ENCODE assay signal across 18 cellular contexts in the genomic region with DNA sequence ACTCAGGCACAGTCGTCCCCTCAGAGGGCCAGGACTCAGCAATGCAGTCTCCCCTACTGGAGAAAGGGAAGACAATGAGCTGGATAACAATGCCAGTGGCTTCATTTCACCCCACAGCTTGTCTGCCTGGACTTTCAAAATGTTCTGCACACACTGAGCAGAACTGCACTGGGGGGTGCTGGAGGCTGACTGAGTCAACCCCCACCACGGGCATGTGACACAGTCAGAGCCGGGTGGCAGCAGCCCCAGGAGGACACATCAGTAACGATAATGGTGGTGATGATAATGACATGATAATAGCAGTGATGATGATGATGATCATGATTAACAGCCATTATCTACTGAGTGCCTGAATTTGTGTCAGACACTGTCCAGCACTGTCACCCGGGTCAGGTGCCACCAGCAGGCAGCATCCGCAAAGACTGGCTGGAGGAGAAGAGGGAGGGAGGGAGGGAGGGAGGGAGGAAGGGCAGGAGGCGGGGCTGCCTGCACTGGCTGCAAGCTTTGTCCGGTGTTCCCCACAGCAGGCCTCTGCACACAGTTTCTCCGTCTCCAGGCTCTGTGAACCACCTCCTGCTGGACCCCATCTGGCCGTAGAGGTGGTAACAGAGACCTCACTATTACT.
DNase-seq lines count a peak whose midpoint lies in the region; ATAC-seq and TF ChIP-seq lines count a peak whose summit lies in the region.
"Had no signal": no experiment of that assay in that cellular context is flagged by ENCODE, and none has a peak within 500 bp of the region (broad histone marks: within the 10 kb centered on the region; RNA-seq: fewer than 3 reads in every experiment).

No MANE protein-coding gene starts in this region.

- TF ChIP-seq POLR2A in heart left ventricle (IDR thresholded peaks at IDR 0.05), result no peak

- in situ Hi-C loops in G401 (cut with HindIII; ENCODE audit: low sequenced_read_pairs), result no loop called here

- H3K36me3 ChIP-seq in heart left ventricle, result peaks cover 0 to 5% (median 0%) of the 10 kb centered on the region in 9 donors
- H3K36me3 ChIP-seq: transverse colon had no signal

- intact Hi-C loops in heart left ventricle (cut with DNase I), result loop anchor here in 7 of 10 donors (5.0 to 10.0 kb wide), 5 partner anchors 66 to 564 kb away; partner anchors contain the start of gene PLXNA4 (in 2 of the 7)

- DNase-seq in G401 (ENCODE audit: low spot score) (peak; percentile 70), LNCaP clone FGC (ENCODE audit: low read depth) (no peak), heart left ventricle (peak in 3 of 5 donors; percentile 40 to 61 (median 54)), midbrain (lab: John Stamatoyannopoulos, UW) (peak; percentile 18), NCI-H748 (lab: John Stamatoyannopoulos, UW; ENCODE audit: unreplicated experiment) (no peak), AML-193 (lab: John Stamatoyannopoulos, UW) (no peak)
- DNase-seq in activated CD8-positive, alpha-beta memory T cell treated with anti-CD3 and anti-CD28 coated beads for 24 hours, result no peak
- DNase-seq: activated CD4-positive, alpha-beta T cell treated with anti-CD3 and anti-CD28 coated beads for 48 hours; activated effector memory CD4-positive, alpha-beta T cell treated with Interleukin-2 at 50 U/mL for 16 hours; COR-L47; Kasumi-1; NCI-H1105; NCI-H774; psoas muscle; small intestine; stimulated activated CD4-positive, alpha-beta T cell treated with anti-CD3 and anti-CD28 coated beads, Interleukin-2, amount 100 ng/mL, for 48 hours; stomach; transverse colon had no signal

- H3K27ac ChIP-seq in heart left ventricle, result peak overlapping the region in 2 of 12 donors; percentile 38 to 45
- H3K27ac ChIP-seq: psoas muscle, stomach, transverse colon had no signal

- peaks cover 0 to 22% (median 6%) of the 10 kb centered on the region in 12 donors for H3K4me1 ChIP-seq in heart left ventricle
- H3K4me1 ChIP-seq: psoas muscle, transverse colon had no signal

- TF ChIP-seq CTCF in LNCaP clone FGC (IDR thresholded peaks at IDR 0.05; ENCODE audit: control insufficient read depth, extremely low read depth, insufficient read depth) (peak; percentile 23; the same call in 1 of the 2 replicates), heart left ventricle (IDR thresholded peaks at IDR 0.05) (no peak)

- H3K4me3 ChIP-seq in LNCaP clone FGC (ENCODE audit: low read depth, low read length), result no peak overlapping the region
- H3K4me3 ChIP-seq in heart left ventricle, result no peak overlapping the region
- H3K4me3 ChIP-seq: psoas muscle, stomach, transverse colon had no signal

- no peaks in the 10 kb centered on the region for H3K27me3 ChIP-seq in heart left ventricle
- H3K27me3 ChIP-seq: stomach, transverse colon had no signal

- ATAC-seq in heart left ventricle, result peak; percentile 74 to 86 (median 78)
- ATAC-seq: psoas muscle had no signal

- no peaks in the 10 kb centered on the region for H3K9me3 ChIP-seq in heart left ventricle
- H3K9me3 ChIP-seq: psoas muscle, stomach, transverse colon had no signal

- WGBS in heart left ventricle, 4 donors, result 31 to 46% (median 38%) methylated on average over 9 to 10 of the region's 10 CpGs

Comparison
In these comparisons a context has a peak if more than half of its experiments do, and no peak if none do; other contexts are left out.
1. DNase-seq: peak in G401 (single experiment), heart left ventricle (3 of 5) and midbrain (single experiment); none in LNCaP clone FGC (single experiment), activated CD8-positive, alpha-beta memory T cell treated with anti-CD3 and anti-CD28 coated beads for 24 hours (single experiment), NCI-H748 (single experiment) and AML-193 (0 of 2).